18 cellular contexts compared by ENCODE assay signal in the genomic region with DNA sequence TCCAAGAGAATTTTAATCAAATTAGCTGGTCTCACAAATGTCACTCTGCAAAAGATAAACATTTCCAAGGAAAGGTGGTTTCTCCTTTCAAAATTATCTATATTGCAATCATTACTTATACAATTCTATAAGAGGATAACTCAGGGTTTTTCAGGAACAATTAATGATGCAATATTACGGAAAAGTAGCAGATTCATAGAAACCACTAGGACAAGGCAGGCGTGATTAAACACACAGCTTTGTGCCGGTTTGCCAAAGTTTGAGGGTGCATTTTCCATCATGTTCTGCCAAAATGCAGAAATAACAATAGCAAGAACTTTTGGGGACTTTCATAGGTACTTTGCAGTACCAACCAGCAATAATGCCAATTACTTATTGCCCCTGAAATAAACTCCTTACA. TPM values are rescaled to one million over a fixed set of nuclear protein-coding genes. Genes with fewer than 3 reads are reported as not detected.
A peak's percentile ranks its signal among the peaks of the same experiment; 100 is the strongest.
DNase-seq lines count a peak whose midpoint lies in the region; ATAC-seq and TF ChIP-seq lines count a peak whose summit lies in the region.
"Had no signal": no experiment of that assay in that cellular context is flagged by ENCODE, and none has a peak within 500 bp of the region (broad histone marks: within the 10 kb centered on the region; RNA-seq: fewer than 3 reads in every experiment).

No MANE protein-coding gene starts in this region.

- dilution Hi-C loops in IMR-90 (cut with HindIII; ENCODE audit: low sequenced_read_pairs, unreplicated experiment), result no loop called here

- no peaks in the 10 kb centered on the region for H3K79me1 ChIP-seq in IMR-90 (ENCODE audit: low read depth in 1 of 2, low read length in 2 of 2)

- H3K27me3 ChIP-seq in IMR-90 (ENCODE audit: control insufficient read depth, insufficient read depth, low read length) (peaks cover 31% of the 10 kb centered on the region), BE2C (peaks cover 6% of the 10 kb centered on the region; the same call in 1 of the 2 replicates)

- no peak for ATAC-seq in activated naive CD4-positive, alpha-beta T cell treated with anti-CD3 and anti-CD28 coated beads, Interleukin-2, amount 50 U/mL, for 72 hours
- ATAC-seq in IMR-90 (ENCODE audit: low read depth) (no peak), HG03097 (IDR thresholded peaks at IDR 0.05; ENCODE audit: low FRiP score, unreplicated experiment) (no peak), GM19324 (IDR thresholded peaks at IDR 0.05; ENCODE audit: low FRiP score, unreplicated experiment) (no peak)
- no peak for ATAC-seq in activated naive CD8-positive, alpha-beta T cell treated with anti-CD3 and anti-CD28 coated beads, Interleukin-2, amount 50 U/mL, for 24 hours
- no peak for ATAC-seq in stimulated activated effector memory CD8-positive, alpha-beta T cell treated with anti-CD3 and anti-CD28 coated beads, Interleukin-12 subunit alpha, Interleukin-12 subunit beta, amount 100 ng/mL, for 72 hours

- intact Hi-C loops in IMR-90 (cut with micrococcal nuclease), result no loop called here

- H3K23ac ChIP-seq in IMR-90 (ENCODE audit: low read depth, low read length), result no peak overlapping the region

- peak overlapping the region; percentile 89 for H3K4me3 Mint-ChIP-seq in activated naive CD4-positive, alpha-beta T cell treated with anti-CD3 and anti-CD28 coated beads, Interleukin-2, amount 50 U/mL, for 24 hours
- H3K4me3 Mint-ChIP-seq in activated naive CD8-positive, alpha-beta T cell treated with anti-CD3 and anti-CD28 coated beads, Interleukin-2, amount 50 U/mL, for 24 hours, result peak overlapping the region; percentile 93
- H3K4me3 Mint-ChIP-seq in stimulated activated effector memory CD8-positive, alpha-beta T cell treated with anti-CD3 and anti-CD28 coated beads, Interleukin-12 subunit alpha, Interleukin-12 subunit beta, amount 100 ng/mL, for 72 hours, result peak overlapping the region; percentile 93
- H3K4me3 Mint-ChIP-seq: HFFc6 had no signal

- no peak overlapping the region for H3K4ac ChIP-seq in IMR-90 (ENCODE audit: low read depth, low read length)

- H3K4me1 Mint-ChIP-seq in activated naive CD4-positive, alpha-beta T cell treated with anti-CD3 and anti-CD28 coated beads, Interleukin-2, amount 50 U/mL, for 24 hours, result peaks cover 51% of the 10 kb centered on the region
- H3K4me1 Mint-ChIP-seq in activated naive CD8-positive, alpha-beta T cell treated with anti-CD3 and anti-CD28 coated beads, Interleukin-2, amount 50 U/mL, for 24 hours, result peaks cover 69% of the 10 kb centered on the region
- peaks cover 77% of the 10 kb centered on the region for H3K4me1 Mint-ChIP-seq in stimulated activated effector memory CD8-positive, alpha-beta T cell treated with anti-CD3 and anti-CD28 coated beads, Interleukin-12 subunit alpha, Interleukin-12 subunit beta, amount 100 ng/mL, for 72 hours

- H2AK9ac ChIP-seq in IMR-90 (replicated peaks; ENCODE audit: low read depth, low read length, poor library complexity), result no peak overlapping the region

- no peak overlapping the region for H3K18ac ChIP-seq in IMR-90 (ENCODE audit: low read depth, low read length)

- H4K8ac ChIP-seq in IMR-90 (ENCODE audit: low read depth in 2 of 2, low read length in 2 of 2), result no peak overlapping the region

- DNase-seq in activated naive CD4-positive, alpha-beta T cell treated with anti-CD3 and anti-CD28 coated beads, Interleukin-2, amount 50 U/mL, for 72 hours (ENCODE audit: low spot score in 2 of 2), result no peak
- no peak for DNase-seq in IMR-90
- no peak for DNase-seq in activated naive CD8-positive, alpha-beta T cell treated with anti-CD3 and anti-CD28 coated beads, Interleukin-2, amount 50 U/mL, for 24 hours
- no peak for DNase-seq in stimulated activated effector memory CD8-positive, alpha-beta T cell treated with anti-CD3 and anti-CD28 coated beads, Interleukin-12 subunit alpha, Interleukin-12 subunit beta, amount 100 ng/mL, for 72 hours (ENCODE audit: low spot score in 2 of 2)
- DNase-seq in BE2C, result no peak
- DNase-seq: COR-L47, DND-41, HFFc6, Karpas-422, NCI-H187, NCI-H526, occipital lobe had no signal

- CTCF ChIA-PET in IMR-90 (lab: Yijun Ruan, JAX), result no interaction called here

- no peak overlapping the region for H2BK20ac ChIP-seq in IMR-90 (ENCODE audit: low read depth, low read length)

- H3K4me2 ChIP-seq in IMR-90 (ENCODE audit: low read depth, low read length), result no peak overlapping the region

- H4K5ac ChIP-seq in IMR-90 (ENCODE audit: low read depth, low read length), result no peak overlapping the region

- peaks cover 20% of the 10 kb centered on the region for H3K36me3 Mint-ChIP-seq in activated naive CD4-positive, alpha-beta T cell treated with anti-CD3 and anti-CD28 coated beads, Interleukin-2, amount 50 U/mL, for 24 hours
- H3K36me3 Mint-ChIP-seq in activated naive CD4-positive, alpha-beta T cell treated with anti-CD3 and anti-CD28 coated beads, Interleukin-2, amount 50 U/mL, for 72 hours, result peaks cover 20 to 52% of the 10 kb centered on the region in 2 donors
- peaks cover 56% of the 10 kb centered on the region for H3K36me3 Mint-ChIP-seq in activated naive CD8-positive, alpha-beta T cell treated with anti-CD3 and anti-CD28 coated beads, Interleukin-2, amount 50 U/mL, for 24 hours (ENCODE audit: low read depth)
- H3K36me3 Mint-ChIP-seq in stimulated activated effector memory CD8-positive, alpha-beta T cell treated with anti-CD3 and anti-CD28 coated beads, Interleukin-12 subunit alpha, Interleukin-12 subunit beta, amount 100 ng/mL, for 72 hours, result peaks cover 64% of the 10 kb centered on the region
- H3K36me3 Mint-ChIP-seq: brain had no signal

- no TSS peak for BruUV-seq in IMR-90 (replicated peaks; lab: Mats Ljungman, UMichigan)

- in situ Hi-C loops in IMR-90 (cut with MboI; ENCODE audit: low sequenced_read_pairs), result no loop called here

- H2BK5ac ChIP-seq in IMR-90 (ENCODE audit: low read depth, low read length, poor library complexity, severe bottlenecking), result no peak overlapping the region

- no peak overlapping the region for H4K91ac ChIP-seq in IMR-90 (ENCODE audit: insufficient read depth, low read depth, low read length)

- no peaks in the 10 kb centered on the region for H3K9me3 Mint-ChIP-seq in activated naive CD4-positive, alpha-beta T cell treated with anti-CD3 and anti-CD28 coated beads, Interleukin-2, amount 50 U/mL, for 24 hours
- peaks cover 3 to 6% of the 10 kb centered on the region in 2 donors for H3K9me3 Mint-ChIP-seq in activated naive CD4-positive, alpha-beta T cell treated with anti-CD3 and anti-CD28 coated beads, Interleukin-2, amount 50 U/mL, for 72 hours
- peaks cover 3% of the 10 kb centered on the region for H3K9me3 Mint-ChIP-seq in activated naive CD8-positive, alpha-beta T cell treated with anti-CD3 and anti-CD28 coated beads, Interleukin-2, amount 50 U/mL, for 24 hours
- no peaks in the 10 kb centered on the region for H3K9me3 Mint-ChIP-seq in stimulated activated effector memory CD8-positive, alpha-beta T cell treated with anti-CD3 and anti-CD28 coated beads, Interleukin-12 subunit alpha, Interleukin-12 subunit beta, amount 100 ng/mL, for 72 hours
- H3K9me3 Mint-ChIP-seq: HFFc6 had no signal

- H3K9ac ChIP-seq in IMR-90 (ENCODE audit: low read depth, low read length), result no peak overlapping the region

- no peak overlapping the region for H3K14ac ChIP-seq in IMR-90 (replicated peaks; ENCODE audit: low read depth, low read length)

- no peak overlapping the region for H2BK15ac ChIP-seq in IMR-90 (ENCODE audit: low read depth, low read length)

- no CpG with 5 or more reads among the region's 3 CpGs for WGBS in IMR-90 (ENCODE audit: extremely low coverage in 2 of 2, insufficient read length in 1 of 2), 2 experiments

- no peak overlapping the region for H2AFZ ChIP-seq in IMR-90 (replicated peaks; ENCODE audit: low read length, poor library complexity)

- H3K9me3 ChIP-seq in IMR-90 (ENCODE audit: control insufficient read depth, insufficient read depth, low read length) (no peaks in the 10 kb centered on the region), BE2C (no peaks in the 10 kb centered on the region)

- H3K27me3 Mint-ChIP-seq in activated naive CD4-positive, alpha-beta T cell treated with anti-CD3 and anti-CD28 coated beads, Interleukin-2, amount 50 U/mL, for 24 hours, result peaks cover 2% of the 10 kb centered on the region
- H3K27me3 Mint-ChIP-seq in activated naive CD8-positive, alpha-beta T cell treated with anti-CD3 and anti-CD28 coated beads, Interleukin-2, amount 50 U/mL, for 24 hours, result no peaks in the 10 kb centered on the region

- no peak for TF ChIP-seq POLR2A in IMR-90 (IDR thresholded peaks at IDR 0.05; ENCODE audit: low read depth, low read length)

- H3K27ac ChIP-seq in IMR-90 (ENCODE audit: insufficient read depth, low read length), result no peak overlapping the region

- POLR2A ChIA-PET in IMR-90 (lab: Charles Lee; ENCODE audit: unreplicated experiment), result no interaction called here

- H4K20me1 ChIP-seq in IMR-90 (ENCODE audit: insufficient read depth, low read length), result no peaks in the 10 kb centered on the region

- H3K56ac ChIP-seq in IMR-90 (ENCODE audit: extremely low read depth, insufficient read depth, low read length), result no peak overlapping the region

- no peak for TF ChIP-seq RAD21 in IMR-90 (IDR thresholded peaks at IDR 0.05; ENCODE audit: low read length)

- peaks cover 8% of the 10 kb centered on the region for H3K9me1 ChIP-seq in IMR-90 (ENCODE audit: insufficient read depth, low read length)

- H3K4me3 ChIP-seq in IMR-90 (ENCODE audit: insufficient read depth, low read depth, low read length), result no peak overlapping the region
- no peak overlapping the region for H3K4me3 ChIP-seq in BE2C (ENCODE audit: low read depth, low read length)
- H3K4me3 ChIP-seq: smooth muscle cell had no signal

- H2BK120ac ChIP-seq in IMR-90 (ENCODE audit: low read depth, low read length), result no peak overlapping the region

- H3K4me1 ChIP-seq in IMR-90 (ENCODE audit: control insufficient read depth, insufficient read depth, low read length), result peaks cover 8% of the 10 kb centered on the region
- no peaks in the 10 kb centered on the region for H3K4me1 ChIP-seq in BE2C

- H3K36me3 ChIP-seq in IMR-90 (ENCODE audit: control insufficient read depth, insufficient read depth, low read length) (no peaks in the 10 kb centered on the region), BE2C (no peaks in the 10 kb centered on the region)

- no peak overlapping the region for H2AK5ac ChIP-seq in IMR-90 (ENCODE audit: low read depth, low read length)

- TF ChIP-seq CTCF in IMR-90 (conservative IDR thresholded peaks at IDR 0.05; ENCODE audit: low read depth, low read length) (no peak), BE2C (IDR thresholded peaks at IDR 0.05; ENCODE audit: low read depth, low read length) (no peak)

- H3K27ac Mint-ChIP-seq in activated naive CD4-positive, alpha-beta T cell treated with anti-CD3 and anti-CD28 coated beads, Interleukin-2, amount 50 U/mL, for 24 hours, result peak overlapping the region; percentile 92
- peak overlapping the region in 1 of 2 donors; percentile 94 for H3K27ac Mint-ChIP-seq in activated naive CD4-positive, alpha-beta T cell treated with anti-CD3 and anti-CD28 coated beads, Interleukin-2, amount 50 U/mL, for 72 hours
- peak overlapping the region; percentile 99 for H3K27ac Mint-ChIP-seq in activated naive CD8-positive, alpha-beta T cell treated with anti-CD3 and anti-CD28 coated beads, Interleukin-2, amount 50 U/mL, for 24 hours
- peak overlapping the region; percentile 96 for H3K27ac Mint-ChIP-seq in stimulated activated effector memory CD8-positive, alpha-beta T cell treated with anti-CD3 and anti-CD28 coated beads, Interleukin-12 subunit alpha, Interleukin-12 subunit beta, amount 100 ng/mL, for 72 hours
- H3K27ac Mint-ChIP-seq: brain, HFFc6 had no signal

RNA-seq across cellular contexts. Expression of gene TNFRSF9, which starts 0.6 kb away (rescaled TPM):
- 10 to 100 TPM; 10.8 to 66.8 TPM for total RNA-seq in activated naive CD4-positive, alpha-beta T cell treated with anti-CD3 and anti-CD28 coated beads, Interleukin-2, amount 50 U/mL, for 72 hours
- total RNA-seq in IMR-90 (2012; rRNA removed), result 0.56 and 0.72 TPM in 2 replicates
- polyA plus RNA-seq in IMR-90 (2012; rRNA removed), result 0.43 and 0.56 TPM in 2 replicates
- polyA plus RNA-seq in IMR-90 (2012; cell fraction: cytosol; rRNA removed), result 0.35 and 0.40 TPM in 2 replicates
- polyA plus RNA-seq in IMR-90 (2012; cell fraction: nucleus; rRNA removed; ENCODE audit: low replicate concordance), result 0.09 and 0.31 TPM in 2 replicates
- polyA plus RNA-seq in BE2C (2012; ENCODE audit: insufficient read depth, insufficient read length, low read depth), result 0.17 TPM
- total RNA-seq: HFFc6, mammary epithelial cell, occipital lobe had no signal
- polyA plus RNA-seq: mammary epithelial cell had no signal

RNA-seq across cellular contexts. Expression of gene PARK7, which starts 21.5 kb away (rescaled TPM):
- total RNA-seq in activated naive CD4-positive, alpha-beta T cell treated with anti-CD3 and anti-CD28 coated beads, Interleukin-2, amount 50 U/mL, for 72 hours, result 100 to 1,000 TPM; 385 to 475 TPM
- total RNA-seq in IMR-90 (2012; rRNA removed), result 207 and 384 TPM in 2 replicates
- 348 and 357 TPM in 2 replicates for polyA plus RNA-seq in IMR-90 (2012; rRNA removed)
- polyA plus RNA-seq in IMR-90 (2012; cell fraction: cytosol; rRNA removed), result 108 and 179 TPM in 2 replicates
- 19.8 and 112 TPM in 2 replicates for polyA plus RNA-seq in IMR-90 (2012; cell fraction: nucleus; rRNA removed; ENCODE audit: low replicate concordance)
- polyA plus RNA-seq in BE2C (2012; ENCODE audit: insufficient read depth, insufficient read length, low read depth), result 331 TPM
